ENCODE assay signal across 1 cellular context in the genomic region with DNA sequence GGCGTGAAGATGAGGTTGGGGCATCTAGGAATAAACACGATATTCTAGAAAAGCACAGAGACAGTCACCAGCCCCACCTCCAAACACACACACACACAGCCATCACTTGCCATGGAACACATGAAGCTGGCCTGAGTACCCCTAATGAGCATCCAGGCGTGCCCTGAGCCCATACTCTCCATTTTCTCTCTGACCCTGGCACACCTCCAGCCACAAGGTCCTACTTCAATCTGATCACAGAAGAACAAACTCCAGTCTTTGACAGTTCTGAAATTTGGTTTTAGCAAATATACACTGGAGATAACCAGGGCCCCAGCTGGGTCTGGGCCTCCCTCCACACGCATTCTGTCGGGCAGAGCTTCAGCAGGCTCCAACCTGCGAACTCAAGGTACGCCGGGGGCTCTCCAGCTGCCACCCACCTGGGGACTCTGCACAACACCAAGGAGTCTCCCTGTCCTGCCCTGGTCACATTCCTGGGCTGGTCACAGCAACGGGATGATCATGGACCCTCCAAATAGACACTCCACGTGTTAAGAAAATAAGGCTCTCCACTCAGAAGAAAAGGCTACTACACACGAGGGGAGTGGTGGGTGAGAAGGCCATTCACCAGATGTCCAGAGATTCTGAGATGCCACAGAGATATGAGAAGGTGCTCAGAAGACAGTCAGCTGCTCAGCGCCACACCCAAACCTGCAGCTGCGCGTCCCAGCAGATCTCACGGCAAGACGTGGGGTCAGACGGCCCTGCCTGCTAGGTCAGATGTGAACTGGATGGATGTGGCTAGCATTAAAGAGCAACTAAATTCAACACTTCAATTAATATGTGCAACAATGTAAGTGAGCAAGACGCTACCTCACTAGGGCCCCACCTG.
TF ChIP-seq lines count a peak whose summit lies in the region.

No MANE protein-coding gene starts in this region.

TF ChIP-seq in WTC11, 78 proteins besides CTCF, POLR2A, EP300 and RAD21 (continued from another document):
- TF ChIP-seq, protein P1, sequence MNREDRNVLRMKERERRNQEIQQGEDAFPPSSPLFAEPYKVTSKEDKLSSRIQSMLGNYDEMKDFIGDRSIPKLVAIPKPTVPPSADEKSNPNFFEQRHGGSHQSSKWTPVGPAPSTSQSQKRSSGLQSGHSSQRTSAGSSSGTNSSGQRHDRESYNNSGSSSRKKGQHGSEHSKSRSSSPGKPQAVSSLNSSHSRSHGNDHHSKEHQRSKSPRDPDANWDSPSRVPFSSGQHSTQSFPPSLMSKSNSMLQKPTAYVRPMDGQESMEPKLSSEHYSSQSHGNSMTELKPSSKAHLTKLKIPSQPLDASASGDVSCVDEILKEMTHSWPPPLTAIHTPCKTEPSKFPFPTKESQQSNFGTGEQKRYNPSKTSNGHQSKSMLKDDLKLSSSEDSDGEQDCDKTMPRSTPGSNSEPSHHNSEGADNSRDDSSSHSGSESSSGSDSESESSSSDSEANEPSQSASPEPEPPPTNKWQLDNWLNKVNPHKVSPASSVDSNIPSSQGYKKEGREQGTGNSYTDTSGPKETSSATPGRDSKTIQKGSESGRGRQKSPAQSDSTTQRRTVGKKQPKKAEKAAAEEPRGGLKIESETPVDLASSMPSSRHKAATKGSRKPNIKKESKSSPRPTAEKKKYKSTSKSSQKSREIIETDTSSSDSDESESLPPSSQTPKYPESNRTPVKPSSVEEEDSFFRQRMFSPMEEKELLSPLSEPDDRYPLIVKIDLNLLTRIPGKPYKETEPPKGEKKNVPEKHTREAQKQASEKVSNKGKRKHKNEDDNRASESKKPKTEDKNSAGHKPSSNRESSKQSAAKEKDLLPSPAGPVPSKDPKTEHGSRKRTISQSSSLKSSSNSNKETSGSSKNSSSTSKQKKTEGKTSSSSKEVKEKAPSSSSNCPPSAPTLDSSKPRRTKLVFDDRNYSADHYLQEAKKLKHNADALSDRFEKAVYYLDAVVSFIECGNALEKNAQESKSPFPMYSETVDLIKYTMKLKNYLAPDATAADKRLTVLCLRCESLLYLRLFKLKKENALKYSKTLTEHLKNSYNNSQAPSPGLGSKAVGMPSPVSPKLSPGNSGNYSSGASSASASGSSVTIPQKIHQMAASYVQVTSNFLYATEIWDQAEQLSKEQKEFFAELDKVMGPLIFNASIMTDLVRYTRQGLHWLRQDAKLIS (CRISPR knock-in tag; IDR thresholded peaks at IDR 0.05; ENCODE audit: borderline replicate concordance): no peak
- TF ChIP-seq GABPB1 (CRISPR knock-in tag; IDR thresholded peaks at IDR 0.05) (no peak), SMAD3 (CRISPR knock-in tag; IDR thresholded peaks at IDR 0.05; ENCODE audit: borderline replicate concordance) (no peak)
